In the genomic region with DNA sequence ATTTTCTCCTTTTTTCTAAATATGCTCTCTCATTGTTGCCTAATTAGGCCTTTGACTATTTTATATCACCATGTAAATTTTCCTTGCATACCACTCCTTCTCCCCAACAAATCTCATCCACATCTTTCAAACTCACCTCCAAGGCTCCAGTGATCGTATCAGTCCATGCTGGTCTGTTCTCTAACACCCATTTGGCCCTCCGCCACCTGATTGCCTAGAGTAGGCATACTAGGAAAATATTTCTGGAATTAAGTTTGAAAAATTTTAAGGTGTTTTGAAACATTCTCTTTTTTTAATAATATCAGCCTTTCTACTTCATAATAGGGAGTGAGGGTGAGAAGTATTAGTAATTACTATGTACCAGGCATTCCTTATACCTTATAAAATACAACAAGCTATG, we compare ENCODE assay signal across 36 cellular contexts.
"Had no signal": no experiment of that assay in that cellular context is flagged by ENCODE, and none has a peak within 500 bp of the region (broad histone marks: within the 10 kb centered on the region; RNA-seq: fewer than 3 reads in every experiment).

No MANE protein-coding gene starts in this region.

- H3K27ac ChIP-seq: KMS-11 had no signal

- H3K9me3 ChIP-seq: MG63 had no signal

- H3K4me2 ChIP-seq: KMS-11 had no signal

- H3K27me3 ChIP-seq: MG63 had no signal

- H3K9ac ChIP-seq: KMS-11 had no signal

- DNase-seq: Karpas-422, Kasumi-1, KBM-7, KG1, MG63, MM.1S, MV-4-11, NCI-H1048, NCI-H1092, NCI-H1092 treated with DMSO at 0.1 percent for 48 hours, NCI-H1105, NCI-H1105 treated with DMSO at 0.1 percent for 48 hours, NCI-H1417, NCI-H1417 treated with DMSO at 0.1 percent for 48 hours, NCI-H1436, NCI-H1436 treated with DMSO at 0.1 percent for 48 hours, NCI-H146, NCI-H1694, NCI-H1694 treated with DMSO at 0.1 percent for 48 hours, NCI-H187, NCI-H187 treated with DMSO at 0.1 percent for 48 hours, NCI-H1930, NCI-H2029, NCI-H2029 treated with DMSO at 0.1 percent for 48 hours, NCI-H2081, NCI-H2081 treated with DMSO at 0.1 percent for 48 hours, NCI-H2107, NCI-H2171, NCI-H2171 treated with DMSO at 0.1 percent for 48 hours, NCI-H2227 treated with DMSO at 0.1 percent for 48 hours, NCI-H226, NCI-H345, NCI-H446, NCI-H446 treated with DMSO at 0.1 percent for 48 hours, NCI-H510A had no signal

- H3K4me3 ChIP-seq: MG63 had no signal

- H3K36me3 ChIP-seq: MG63 had no signal
